ENCODE assay signal across 19 cellular contexts in genomic region chr20:7497985-7498384, GRCh38.
DNase-seq lines count a peak whose midpoint lies in the region; ATAC-seq and TF ChIP-seq lines count a peak whose summit lies in the region.
"Had no signal": no experiment of that assay in that cellular context is flagged by ENCODE, and none has a peak within 500 bp of the region (broad histone marks: within the 10 kb centered on the region; RNA-seq: fewer than 3 reads in every experiment).

No MANE protein-coding gene starts in this region.

- H3K9me3 ChIP-seq in CD8-positive, alpha-beta T cell (ENCODE audit: low read length), result no peaks in the 10 kb centered on the region
- H3K9me3 ChIP-seq in right cardiac atrium (ENCODE audit: control insufficient read depth, low read length), result no peaks in the 10 kb centered on the region
- H3K9me3 ChIP-seq: sigmoid colon, upper lobe of right lung had no signal

- no peak overlapping the region for H3K4me3 Mint-ChIP-seq in stimulated activated memory B cell treated with anti-CD40 and anti-IgM and Interleukin-4, amounts not matched to agents 10 μg/mL and 1 μg/mL and 100 μg/mL, for 72 hours
- no peak overlapping the region for H3K4me3 Mint-ChIP-seq in CD8-positive, alpha-beta T cell
- H3K4me3 Mint-ChIP-seq: activated T-cell treated with anti-CD3 and anti-CD28 coated beads, Interleukin-2, amount 50 U/mL, for 72 hours; neural progenitor cell; stimulated activated naive B cell treated with anti-CD40 and anti-IgM and Interleukin-4, amounts not matched to agents 10 μg/mL and 1 μg/mL and 100 μg/mL, for 72 hours had no signal

- DNase-seq in GM04503 (ENCODE audit: low read depth) (peak; percentile 23), RPMI7951 (ENCODE audit: low read depth) (peak; percentile 52), renal cortical epithelial cell (ENCODE audit: low read depth) (peak; percentile 99), right cardiac atrium (no peak)
- DNase-seq in CD8-positive, alpha-beta T cell, result no peak
- no peak for DNase-seq in stimulated activated CD4-positive, alpha-beta T cell treated with anti-CD3 and anti-CD28 coated beads, Interleukin-1b, Interleukin-23, amount 100 ng/mL, for 48 hours
- DNase-seq: activated CD4-positive, alpha-beta T cell treated with anti-CD3 and anti-CD28 coated beads, Interleukin-2, amount 50 U/mL, for 48 hours; activated T-cell treated with anti-CD3 and anti-CD28 coated beads, Interleukin-2, amount 50 U/mL, for 72 hours; C1 segment of cervical spinal cord; DMS79 treated with DMSO at 0.1 percent for 48 hours; NCI-H1417; NCI-H345; sigmoid colon; stimulated activated naive B cell treated with anti-CD40 and anti-IgM and Interleukin-4, amounts not matched to agents 10 μg/mL and 1 μg/mL and 100 μg/mL, for 72 hours; upper lobe of right lung had no signal

- POLR2A ChIA-PET in CD8-positive, alpha-beta T cell (lab: Charles Lee), result no interaction called here

- no peaks in the 10 kb centered on the region for H3K27me3 Mint-ChIP-seq in stimulated activated memory B cell treated with anti-CD40 and anti-IgM and Interleukin-4, amounts not matched to agents 10 μg/mL and 1 μg/mL and 100 μg/mL, for 72 hours
- H3K27me3 Mint-ChIP-seq in CD8-positive, alpha-beta T cell (ENCODE audit: low read depth), result no peaks in the 10 kb centered on the region
- H3K27me3 Mint-ChIP-seq: stimulated activated naive B cell treated with anti-CD40 and anti-IgM and Interleukin-4, amounts not matched to agents 10 μg/mL and 1 μg/mL and 100 μg/mL, for 72 hours had no signal

- H3K4me1 Mint-ChIP-seq in stimulated activated memory B cell treated with anti-CD40 and anti-IgM and Interleukin-4, amounts not matched to agents 10 μg/mL and 1 μg/mL and 100 μg/mL, for 72 hours, result no peaks in the 10 kb centered on the region
- no peaks in the 10 kb centered on the region for H3K4me1 Mint-ChIP-seq in CD8-positive, alpha-beta T cell (ENCODE audit: low read depth)
- H3K4me1 Mint-ChIP-seq: neural progenitor cell; stimulated activated naive B cell treated with anti-CD40 and anti-IgM and Interleukin-4, amounts not matched to agents 10 μg/mL and 1 μg/mL and 100 μg/mL, for 72 hours had no signal

- H3K27ac Mint-ChIP-seq in stimulated activated memory B cell treated with anti-CD40 and anti-IgM and Interleukin-4, amounts not matched to agents 10 μg/mL and 1 μg/mL and 100 μg/mL, for 72 hours, result no peak overlapping the region
- no peak overlapping the region for H3K27ac Mint-ChIP-seq in CD8-positive, alpha-beta T cell
- H3K27ac Mint-ChIP-seq: activated T-cell treated with anti-CD3 and anti-CD28 coated beads, Interleukin-2, amount 50 U/mL, for 72 hours; neural progenitor cell; stimulated activated naive B cell treated with anti-CD40 and anti-IgM and Interleukin-4, amounts not matched to agents 10 μg/mL and 1 μg/mL and 100 μg/mL, for 72 hours had no signal

- no peak overlapping the region for H3K4me3 ChIP-seq in CD8-positive, alpha-beta T cell (ENCODE audit: low read depth, low read length)
- no peak overlapping the region for H3K4me3 ChIP-seq in right cardiac atrium (ENCODE audit: low read length)
- H3K4me3 ChIP-seq: GM12878, neural progenitor cell, sigmoid colon, upper lobe of right lung had no signal

- no peak for TF ChIP-seq CTCF in CD8-positive, alpha-beta T cell (IDR thresholded peaks at IDR 0.05)

- H3K36me3 Mint-ChIP-seq in stimulated activated memory B cell treated with anti-CD40 and anti-IgM and Interleukin-4, amounts not matched to agents 10 μg/mL and 1 μg/mL and 100 μg/mL, for 72 hours, result no peaks in the 10 kb centered on the region
- no peaks in the 10 kb centered on the region for H3K36me3 Mint-ChIP-seq in CD8-positive, alpha-beta T cell
- H3K36me3 Mint-ChIP-seq: neural progenitor cell had no signal

- H3K36me3 ChIP-seq in CD8-positive, alpha-beta T cell (ENCODE audit: insufficient read depth, low read length), result no peaks in the 10 kb centered on the region
- H3K36me3 ChIP-seq: neural progenitor cell, sigmoid colon, upper lobe of right lung had no signal

- ATAC-seq in esophagus mucosa (peak; percentile 25), right cardiac atrium (no peak)
- ATAC-seq in stimulated activated memory B cell treated with anti-CD40 and anti-IgM and Interleukin-4, amounts not matched to agents 10 μg/mL and 1 μg/mL and 100 μg/mL, for 72 hours, result no peak
- no peak for ATAC-seq in CD8-positive, alpha-beta T cell
- ATAC-seq: activated T-cell treated with anti-CD3 and anti-CD28 coated beads, Interleukin-2, amount 50 U/mL, for 72 hours; GM12878; stimulated activated naive B cell treated with anti-CD40 and anti-IgM and Interleukin-4, amounts not matched to agents 10 μg/mL and 1 μg/mL and 100 μg/mL, for 72 hours; upper lobe of right lung had no signal

- no peaks in the 10 kb centered on the region for H3K4me1 ChIP-seq in CD8-positive, alpha-beta T cell (ENCODE audit: insufficient read depth, low read length)
- no peaks in the 10 kb centered on the region for H3K4me1 ChIP-seq in right cardiac atrium (ENCODE audit: control insufficient read depth, insufficient read depth, low read length)
- H3K4me1 ChIP-seq: neural progenitor cell, sigmoid colon, upper lobe of right lung had no signal

- CTCF ChIA-PET in CD8-positive, alpha-beta T cell (lab: Charles Lee), result no interaction called here

- intact Hi-C loops in CD8-positive, alpha-beta T cell (cut with DNase I, micrococcal nuclease), result no loop called here
- intact Hi-C loops in right cardiac atrium (cut with DNase I), result no loop called here

- H3K9me3 Mint-ChIP-seq in stimulated activated memory B cell treated with anti-CD40 and anti-IgM and Interleukin-4, amounts not matched to agents 10 μg/mL and 1 μg/mL and 100 μg/mL, for 72 hours, result peaks cover 7% of the 10 kb centered on the region
- peaks cover 10% of the 10 kb centered on the region for H3K9me3 Mint-ChIP-seq in CD8-positive, alpha-beta T cell

- WGBS in right cardiac atrium, result 94% methylated on average over 1 of the region's 1 CpG

- H3K27me3 ChIP-seq in CD8-positive, alpha-beta T cell (ENCODE audit: insufficient read depth, low read length), result no peaks in the 10 kb centered on the region
- H3K27me3 ChIP-seq in right cardiac atrium (ENCODE audit: control insufficient read depth, insufficient read depth), result no peaks in the 10 kb centered on the region
- H3K27me3 ChIP-seq: neural progenitor cell, sigmoid colon, upper lobe of right lung had no signal

- no peak overlapping the region for H3K27ac ChIP-seq in CD8-positive, alpha-beta T cell (ENCODE audit: low read depth, low read length)
- H3K27ac ChIP-seq in right cardiac atrium (ENCODE audit: low read length), result no peak overlapping the region
- H3K27ac ChIP-seq: neural progenitor cell, sigmoid colon, upper lobe of right lung had no signal

Comparison
In these comparisons a context has a peak if more than half of its experiments do, and no peak if none do; other contexts are left out.
1. DNase-seq: peak in GM04503 (single experiment), RPMI7951 (single experiment) and renal cortical epithelial cell (single experiment); none in CD8-positive, alpha-beta T cell (0 of 7), stimulated activated CD4-positive, alpha-beta T cell treated with anti-CD3 and anti-CD28 coated beads, Interleukin-1b, Interleukin-23, amount 100 ng/mL, for 48 hours (single experiment) and right cardiac atrium (0 of 3).